In the genomic region with DNA sequence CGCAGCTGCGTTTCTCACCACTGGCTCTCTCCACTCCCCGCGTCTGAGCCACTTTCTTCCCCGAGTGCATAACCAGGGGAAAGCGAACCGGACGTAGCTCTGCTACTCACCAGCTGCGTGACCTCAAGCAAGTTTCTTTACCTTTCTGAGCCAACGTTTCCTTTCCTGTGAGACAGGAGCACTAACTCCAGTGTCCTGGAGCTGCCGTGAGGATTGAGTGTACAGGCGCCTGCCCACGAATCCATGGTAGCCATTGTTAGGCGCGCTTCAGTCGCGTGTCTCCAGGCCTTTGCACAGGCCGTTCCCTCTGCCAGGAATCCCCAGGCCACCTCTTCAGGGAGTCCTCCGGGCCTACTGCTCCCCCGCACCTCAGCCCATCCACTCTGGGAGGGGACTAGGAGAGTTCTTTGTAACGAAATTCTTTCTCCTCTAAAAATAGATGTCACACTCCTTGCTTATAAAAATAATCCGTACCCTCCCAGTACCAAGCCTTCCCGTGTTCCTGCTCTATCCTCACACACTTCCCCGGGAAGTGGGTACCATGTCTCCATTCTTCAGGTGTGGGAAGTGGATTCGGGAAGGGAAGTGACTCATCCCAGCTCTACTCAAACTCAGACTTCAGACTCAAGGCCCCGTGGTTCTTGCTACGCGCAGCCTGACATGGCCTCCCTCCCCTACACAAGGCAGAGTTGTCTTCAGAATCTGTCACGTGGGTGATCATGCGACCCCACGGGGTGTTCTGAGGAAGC, we compare ENCODE assay signal across 8 cellular contexts. TPM values are rescaled to one million over a fixed set of nuclear protein-coding genes. Genes with fewer than 3 reads are reported as not detected.
DNase-seq lines count a peak whose midpoint lies in the region; ATAC-seq and TF ChIP-seq lines count a peak whose summit lies in the region.

No MANE protein-coding gene starts in this region.

- no peaks in the 10 kb centered on the region for H3K36me3 Mint-ChIP-seq in CD4-positive, CD25-positive, alpha-beta regulatory T cell

- intact Hi-C loops in lower lobe of right lung (cut with DNase I), result no loop called here

- H3K4me1 Mint-ChIP-seq in CD4-positive, CD25-positive, alpha-beta regulatory T cell, result peaks cover 16 to 47% (median 27%) of the 10 kb centered on the region in 4 donors
- peaks cover 59% of the 10 kb centered on the region for H3K4me1 Mint-ChIP-seq in stimulated activated naive CD8-positive, alpha-beta T cell treated with anti-CD3 and anti-CD28 coated beads, Interleukin-15, amount 100 ng/mL, for 72 hours

- no peaks in the 10 kb centered on the region for H3K27me3 Mint-ChIP-seq in CD4-positive, CD25-positive, alpha-beta regulatory T cell
- H3K27me3 Mint-ChIP-seq in stimulated activated naive CD8-positive, alpha-beta T cell treated with anti-CD3 and anti-CD28 coated beads, Interleukin-15, amount 100 ng/mL, for 72 hours, result no peaks in the 10 kb centered on the region

- ATAC-seq in CD4-positive, CD25-positive, alpha-beta regulatory T cell (ENCODE audit: low read depth in 2 of 2), result peak; percentile 41 to 63
- ATAC-seq in GM19468 (IDR thresholded peaks at IDR 0.05; ENCODE audit: extremely low read depth, unreplicated experiment) (peak; percentile 13), HG03571 (IDR thresholded peaks at IDR 0.05; ENCODE audit: unreplicated experiment) (peak; percentile 33), lower lobe of right lung (peak; percentile 11 to 64), left lobe of liver (no peak)
- ATAC-seq in stimulated activated naive CD8-positive, alpha-beta T cell treated with anti-CD3 and anti-CD28 coated beads, Interleukin-15, amount 100 ng/mL, for 72 hours, result peak; percentile 84

- no peaks in the 10 kb centered on the region for H3K36me3 ChIP-seq in CD4-positive, CD25-positive, alpha-beta regulatory T cell (ENCODE audit: control insufficient read depth, insufficient read depth, low read length)
- no peaks in the 10 kb centered on the region for H3K36me3 ChIP-seq in lower lobe of right lung

- no peak for TF ChIP-seq CTCF in lower lobe of right lung (IDR thresholded peaks at IDR 0.05)

- DNase-seq in CD4-positive, CD25-positive, alpha-beta regulatory T cell, result peak in 2 of 3 donors; percentile 40 to 79
- DNase-seq in activated T-cell treated with anti-CD3 and anti-CD28 coated beads, Interleukin-2, amount 50 U/mL, for 48 hours, result peak; percentile 75 to 76
- DNase-seq in lower lobe of right lung, result no peak
- DNase-seq in stimulated activated naive CD8-positive, alpha-beta T cell treated with anti-CD3 and anti-CD28 coated beads, Interleukin-15, amount 100 ng/mL, for 72 hours, result peak; percentile 73 to 85
- DNase-seq in NCI-H1930 (lab: John Stamatoyannopoulos, UW), result no peak
- DNase-seq in left lobe of liver (ENCODE audit: low spot score), result no peak

- peak overlapping the region; percentile 74 for H3K4me3 ChIP-seq in CD4-positive, CD25-positive, alpha-beta regulatory T cell (ENCODE audit: low read depth, low read length)
- H3K4me3 ChIP-seq in lower lobe of right lung, result peak overlapping the region; percentile 42

- H3K27me3 ChIP-seq in CD4-positive, CD25-positive, alpha-beta regulatory T cell (ENCODE audit: control insufficient read depth, insufficient read depth, low read length), result no peaks in the 10 kb centered on the region
- no peaks in the 10 kb centered on the region for H3K27me3 ChIP-seq in lower lobe of right lung (ENCODE audit: low read depth)

- H3K9me3 Mint-ChIP-seq in CD4-positive, CD25-positive, alpha-beta regulatory T cell, result peaks cover 0 to 1% (median 0%) of the 10 kb centered on the region in 7 donors
- H3K9me3 Mint-ChIP-seq in stimulated activated naive CD8-positive, alpha-beta T cell treated with anti-CD3 and anti-CD28 coated beads, Interleukin-15, amount 100 ng/mL, for 72 hours, result no peaks in the 10 kb centered on the region

- H3K27ac Mint-ChIP-seq in CD4-positive, CD25-positive, alpha-beta regulatory T cell, result peak overlapping the region; percentile 89 to 97 (median 96)
- peak overlapping the region; percentile 98 to 99 for H3K27ac Mint-ChIP-seq in stimulated activated naive CD8-positive, alpha-beta T cell treated with anti-CD3 and anti-CD28 coated beads, Interleukin-15, amount 100 ng/mL, for 72 hours

- H3K4me3 Mint-ChIP-seq in CD4-positive, CD25-positive, alpha-beta regulatory T cell, result peak overlapping the region; percentile 88 to 94 (median 90)
- peak overlapping the region; percentile 88 to 96 for H3K4me3 Mint-ChIP-seq in stimulated activated naive CD8-positive, alpha-beta T cell treated with anti-CD3 and anti-CD28 coated beads, Interleukin-15, amount 100 ng/mL, for 72 hours

- H3K9me3 ChIP-seq in CD4-positive, CD25-positive, alpha-beta regulatory T cell (ENCODE audit: control insufficient read depth in 2 of 2, low read length in 2 of 2), result no peaks in the 10 kb centered on the region
- no peaks in the 10 kb centered on the region for H3K9me3 ChIP-seq in lower lobe of right lung

- H3K4me1 ChIP-seq in CD4-positive, CD25-positive, alpha-beta regulatory T cell (ENCODE audit: control insufficient read depth, insufficient read depth, low read length, poor library complexity, severe bottlenecking), result peaks cover 23% of the 10 kb centered on the region
- peaks cover 23% of the 10 kb centered on the region for H3K4me1 ChIP-seq in lower lobe of right lung

- peak overlapping the region; percentile 33 for H3K27ac ChIP-seq in CD4-positive, CD25-positive, alpha-beta regulatory T cell (ENCODE audit: insufficient read depth, low read length, poor library complexity, severe bottlenecking)
- H3K27ac ChIP-seq in lower lobe of right lung, result peak overlapping the region; percentile 49

RNA-seq across cellular contexts. Expression of a gene that starts 16.2 kb away (rescaled TPM):
- total RNA-seq in CD4-positive, CD25-positive, alpha-beta regulatory T cell, result not detected
- under 1 TPM in 1 of 4 donors, not detected in 3; 0.03 TPM for polyA plus RNA-seq in CD4-positive, CD25-positive, alpha-beta regulatory T cell
- total RNA-seq in lower lobe of right lung, result not detected
- total RNA-seq in left lobe of liver, result not detected

Comparison
In these comparisons a context has a peak if more than half of its experiments do, and no peak if none do; other contexts are left out.
1. DNase-seq: peak in CD4-positive, CD25-positive, alpha-beta regulatory T cell (2 of 3), activated T-cell treated with anti-CD3 and anti-CD28 coated beads, Interleukin-2, amount 50 U/mL, for 48 hours (2 of 2) and stimulated activated naive CD8-positive, alpha-beta T cell treated with anti-CD3 and anti-CD28 coated beads, Interleukin-15, amount 100 ng/mL, for 72 hours (2 of 2); none in lower lobe of right lung (single experiment), NCI-H1930 (0 of 2) and left lobe of liver (single experiment).